ENCODE assay signal across 19 cellular contexts in genomic region chr7:111668711-111669110, GRCh38.
"Had no signal": no experiment of that assay in that cellular context is flagged by ENCODE, and none has a peak within 500 bp of the region (broad histone marks: within the 10 kb centered on the region; RNA-seq: fewer than 3 reads in every experiment).

No MANE protein-coding gene starts in this region.

- ATAC-seq: foreskin keratinocyte; gastroesophageal sphincter; heart right ventricle; left cardiac atrium; left lung; left ventricle myocardium superior; lower lobe of right lung; mucosa of descending colon; naive thymus-derived CD4-positive, alpha-beta T cell had no signal

- H3K9me3 ChIP-seq: esophagus muscularis mucosa, gastroesophageal sphincter, heart right ventricle, left lung, lower lobe of right lung, mucosa of descending colon had no signal

- H3K36me3 ChIP-seq: esophagus muscularis mucosa, gastroesophageal sphincter, heart right ventricle, left lung, lower lobe of right lung had no signal

- H3K27me3 ChIP-seq: dorsolateral prefrontal cortex, esophagus muscularis mucosa, gastroesophageal sphincter, left lung had no signal

- H3K4me1 ChIP-seq: esophagus muscularis mucosa, foreskin keratinocyte, gastroesophageal sphincter, heart right ventricle, left lung, lower lobe of right lung had no signal

- H3K4me3 ChIP-seq: coronary artery, dorsolateral prefrontal cortex, esophagus muscularis mucosa, gastroesophageal sphincter, heart right ventricle, left lung, lower lobe of right lung, mucosa of descending colon had no signal

- DNase-seq: dermis blood vessel endothelial cell; dorsolateral prefrontal cortex; effector CD4-positive, alpha-beta T cell; effector memory CD4-positive, alpha-beta T cell; foreskin keratinocyte; glutamatergic neuron; head of caudate nucleus; heart right ventricle; hippocampal formation; left cardiac atrium; left lung; left ventricle myocardium superior; lower lobe of right lung; mesenchymal stem cell; mucosa of descending colon; naive thymus-derived CD4-positive, alpha-beta T cell had no signal

- H3K27ac ChIP-seq: coronary artery, dorsolateral prefrontal cortex, esophagus muscularis mucosa, foreskin keratinocyte, gastroesophageal sphincter, heart right ventricle, left lung, lower lobe of right lung had no signal
